In the genomic region with DNA sequence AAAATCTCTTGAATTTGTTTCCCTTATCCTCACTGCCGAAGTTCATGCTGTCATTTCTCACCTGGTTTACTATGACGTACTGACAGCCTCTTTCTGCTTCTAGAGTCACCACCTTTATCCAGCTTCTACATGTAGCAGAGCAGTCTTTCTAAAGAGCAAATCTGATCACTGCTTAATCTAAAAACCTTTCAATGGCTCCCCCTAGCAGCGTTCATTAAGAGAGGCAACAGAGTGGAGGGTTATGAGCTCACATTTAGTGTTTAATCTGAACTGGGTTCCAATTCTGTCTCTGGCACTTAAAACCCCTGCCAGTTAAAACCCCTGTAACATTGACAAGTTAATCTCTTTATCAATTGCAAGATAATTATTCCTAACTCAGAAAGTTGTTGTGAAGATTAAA, we compare ENCODE assay signal across 1 cellular context.
TF ChIP-seq lines count a peak whose summit lies in the region.

No MANE protein-coding gene starts in this region.

TF ChIP-seq in Ishikawa, 13 proteins besides CTCF, POLR2A, EP300 and RAD21 (continued from another document):
- TF ChIP-seq ZBTB7A (IDR thresholded peaks at IDR 0.05; ENCODE audit: low read depth) (no peak), FOXM1 (IDR thresholded peaks at IDR 0.05; ENCODE audit: borderline replicate concordance, low read depth) (no peak), YY1 (IDR thresholded peaks at IDR 0.05; ENCODE audit: low read depth) (no peak), TAF1 (IDR thresholded peaks at IDR 0.05; ENCODE audit: low read depth) (no peak), TCF12 (IDR thresholded peaks at IDR 0.05; ENCODE audit: low read depth) (no peak), EGR1 (IDR thresholded peaks at IDR 0.05) (no peak)
- TF ChIP-seq, protein P1, sequence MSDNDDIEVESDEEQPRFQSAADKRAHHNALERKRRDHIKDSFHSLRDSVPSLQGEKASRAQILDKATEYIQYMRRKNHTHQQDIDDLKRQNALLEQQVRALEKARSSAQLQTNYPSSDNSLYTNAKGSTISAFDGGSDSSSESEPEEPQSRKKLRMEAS (IDR thresholded peaks at IDR 0.05), result no peak
